2 cellular contexts compared by ENCODE assay signal in genomic region chr6:168037242-168037641, GRCh38.
TF ChIP-seq lines count a peak whose summit lies in the region.

No MANE protein-coding gene starts in this region.

TF ChIP-seq in K562, 482 proteins besides CTCF, POLR2A, EP300 and RAD21:
- TF ChIP-seq CHD2 (IDR thresholded peaks at IDR 0.05; ENCODE audit: low read depth, low read length) = no peak
- TF ChIP-seq ZNF830 (CRISPR knock-in tag; IDR thresholded peaks at IDR 0.05) = 0 out of 2 replicates have a peak, but pooled peaks have one; percentile 19
- TF ChIP-seq PTBP1 (IDR thresholded peaks at IDR 0.05; ENCODE audit: low read depth, low read length) = no peak
- no peak for TF ChIP-seq FUS (optimal IDR thresholded peaks at IDR 0.05; ENCODE audit: low read depth, low read length)
TF ChIP-seq in K562: peak in this region for 1.

TF ChIP-seq in HepG2, 621 proteins besides CTCF, POLR2A, EP300 and RAD21:
- TF ChIP-seq EZH2 (conservative IDR thresholded peaks at IDR 0.05; ENCODE audit: low read depth, low read length) (peak; percentile 23; the same call in 1 of the 2 replicates), GMEB2 (CRISPR knock-in tag; IDR thresholded peaks at IDR 0.05; ENCODE audit: low read depth) (no peak)
TF ChIP-seq in HepG2: peak in this region for 1.
